8 cellular contexts compared by ENCODE assay signal in genomic region chr7:14691597-14692203, GRCh38.
DNase-seq lines count a peak whose midpoint lies in the region; ATAC-seq and TF ChIP-seq lines count a peak whose summit lies in the region.

No MANE protein-coding gene starts in this region.

- ATAC-seq in GM19372 (IDR thresholded peaks at IDR 0.05; ENCODE audit: low read depth, unreplicated experiment) = peak; percentile 52
- no peak for ATAC-seq in activated CD4-positive, alpha-beta T cell treated with anti-CD3 and anti-CD28 coated beads for 36 hours
- ATAC-seq in memory B cell (ENCODE audit: low read depth) = no peak
- no peak for ATAC-seq in GM21786 (IDR thresholded peaks at IDR 0.05; ENCODE audit: unreplicated experiment)

- H3K4me3 ChIP-seq in dorsolateral prefrontal cortex = no peak overlapping the region

- no peaks in the 10 kb centered on the region for H3K27me3 Mint-ChIP-seq in activated CD4-positive, alpha-beta T cell treated with anti-CD3 and anti-CD28 coated beads for 36 hours
- H3K27me3 Mint-ChIP-seq in memory B cell = no peaks in the 10 kb centered on the region

- no peaks in the 10 kb centered on the region for H3K36me3 Mint-ChIP-seq in activated CD4-positive, alpha-beta T cell treated with anti-CD3 and anti-CD28 coated beads for 36 hours (ENCODE audit: low read depth)
- H3K36me3 Mint-ChIP-seq in memory B cell = no peaks in the 10 kb centered on the region

- POLR2A ChIA-PET in activated CD4-positive, alpha-beta T cell treated with anti-CD3 and anti-CD28 coated beads for 36 hours (lab: Charles Lee) = no interaction called here

- intact Hi-C loops in activated CD4-positive, alpha-beta T cell treated with anti-CD3 and anti-CD28 coated beads for 36 hours (cut with DNase I, micrococcal nuclease) = loop anchor here (1.0 to 10.0 kb wide), 3 partner anchors 1167 to 1413 kb away; no protein-coding TSS in a partner anchor
- intact Hi-C loops in dorsolateral prefrontal cortex (cut with DNase I) = loop anchor here in 1 of 2 donors (5.0 kb wide), 1 partner anchor 1409 kb away; no protein-coding TSS in a partner anchor

- H3K9me3 Mint-ChIP-seq in activated CD4-positive, alpha-beta T cell treated with anti-CD3 and anti-CD28 coated beads for 36 hours (ENCODE audit: low read depth) = no peaks in the 10 kb centered on the region
- no peaks in the 10 kb centered on the region for H3K9me3 Mint-ChIP-seq in memory B cell

- H3K4me1 Mint-ChIP-seq in activated CD4-positive, alpha-beta T cell treated with anti-CD3 and anti-CD28 coated beads for 36 hours = no peaks in the 10 kb centered on the region
- peaks cover 2% of the 10 kb centered on the region for H3K4me1 Mint-ChIP-seq in memory B cell

- H3K4me3 Mint-ChIP-seq in activated CD4-positive, alpha-beta T cell treated with anti-CD3 and anti-CD28 coated beads for 36 hours = no peak overlapping the region
- no peak overlapping the region for H3K4me3 Mint-ChIP-seq in memory B cell

- no peak overlapping the region for H3K27ac Mint-ChIP-seq in activated CD4-positive, alpha-beta T cell treated with anti-CD3 and anti-CD28 coated beads for 36 hours
- H3K27ac Mint-ChIP-seq in memory B cell = no peak overlapping the region

- DNase-seq in CD1c-positive myeloid dendritic cell (ENCODE audit: extremely low spot score) = peak; percentile 48
- DNase-seq in MV-4-11 (lab: John Stamatoyannopoulos, UW) = peak; percentile 2
- peak; percentile 62 for DNase-seq in activated CD4-positive, alpha-beta T cell treated with anti-CD3 and anti-CD28 coated beads for 36 hours
- DNase-seq in dorsolateral prefrontal cortex = peak in 9 of 10 donors; percentile 32 to 81 (median 58)
- DNase-seq in memory B cell (ENCODE audit: low spot score in 2 of 2) = peak; percentile 22 to 28
- peak; percentile 17 to 19 for DNase-seq in stimulated activated CD8-positive, alpha-beta memory T cell treated with anti-CD3 and anti-CD28 coated beads, Interleukin-7, amount 100 ng/mL, for 4 hours (ENCODE audit: low read depth in 2 of 2)

- no peak overlapping the region for H3K27ac ChIP-seq in dorsolateral prefrontal cortex

- TF ChIP-seq CTCF in dorsolateral prefrontal cortex (IDR thresholded peaks at IDR 0.05 in 54 of 56, conservative IDR thresholded peaks at IDR 0.05 in 2 of 56; ENCODE audit: low read depth in 1 of 56, partially characterized antibody in 56 of 56) = peak; percentile 67 to 93 (median 86)

- CTCF ChIA-PET in activated CD4-positive, alpha-beta T cell treated with anti-CD3 and anti-CD28 coated beads for 36 hours (lab: Charles Lee) = interaction anchor here (0.6 to 3.3 kb wide), 19 partner anchors 11 to 1644 kb away, joined by 3 to 30 read pairs (median 4); no protein-coding TSS in a partner anchor

- no peaks in the 10 kb centered on the region for H3K27me3 ChIP-seq in dorsolateral prefrontal cortex

Comparison
In these comparisons a context has a peak if more than half of its experiments do, and no peak if none do; other contexts are left out.
1. DNase-seq: peak in every context shown above with its lines; median percentile 62 in activated CD4-positive, alpha-beta T cell treated with anti-CD3 and anti-CD28 coated beads for 36 hours; 58 in dorsolateral prefrontal cortex; 48 in CD1c-positive myeloid dendritic cell; 25 in memory B cell; 18 in stimulated activated CD8-positive, alpha-beta memory T cell treated with anti-CD3 and anti-CD28 coated beads, Interleukin-7, amount 100 ng/mL, for 4 hours; 2 in MV-4-11.